In genomic region chr3:125150525-125151436, GRCh38 we compare ENCODE assay signal across 8 cellular contexts.
DNase-seq lines count a peak whose midpoint lies in the region; ATAC-seq, FAIRE-seq and TF ChIP-seq lines count a peak whose summit lies in the region.

No MANE protein-coding gene starts in this region.

- no peaks in the 10 kb centered on the region for H3K9me3 ChIP-seq in CD4-positive, alpha-beta memory T cell (ENCODE audit: control insufficient read depth in 1 of 2, low read length in 2 of 2)
- H3K9me3 ChIP-seq in HEK293 (ENCODE audit: control insufficient read depth, insufficient read depth, low read depth, low read length) (no peaks in the 10 kb centered on the region), HepG2 (ENCODE audit: low read length) (no peaks in the 10 kb centered on the region), thyroid gland (no peaks in the 10 kb centered on the region)

- H3K27me3 Mint-ChIP-seq in CD4-positive, alpha-beta memory T cell = no peaks in the 10 kb centered on the region
- peaks cover 73% of the 10 kb centered on the region for H3K27me3 Mint-ChIP-seq in activated naive CD4-positive, alpha-beta T cell treated with anti-CD3 and anti-CD28 coated beads, Interleukin-2, amount 10 ng/mL, durations not matched to agents 7 days and 5 days

- H3K79me2 ChIP-seq in HepG2 (ENCODE audit: insufficient read depth, low read length) = no peaks in the 10 kb centered on the region

- peaks cover 7 to 13% (median 9%) of the 10 kb centered on the region in 4 donors for H3K4me1 Mint-ChIP-seq in CD4-positive, alpha-beta memory T cell
- peaks cover 50% of the 10 kb centered on the region for H3K4me1 Mint-ChIP-seq in activated naive CD4-positive, alpha-beta T cell treated with anti-CD3 and anti-CD28 coated beads, Interleukin-2, amount 10 ng/mL, durations not matched to agents 7 days and 5 days

- TF ChIP-seq CTCF in HEK293 (tag by site-specific recombination; IDR thresholded peaks at IDR 0.05) = 0 out of 2 replicates have a peak, but pooled peaks have one; percentile 18
- TF ChIP-seq CTCF in HepG2 (CRISPR knock-in tag; IDR thresholded peaks at IDR 0.05) = peak; percentile 74
- TF ChIP-seq CTCF in thyroid gland (IDR thresholded peaks at IDR 0.05) = peak in 3 of 6 experiments; percentile 23 to 25 (median 24)

- intact Hi-C loops in CD4-positive, alpha-beta memory T cell (cut with micrococcal nuclease) = loop anchor here (1.0 kb wide), 2 partner anchors 287 to 435 kb away; no protein-coding TSS in a partner anchor
- intact Hi-C loops in HepG2 (cut with micrococcal nuclease; ENCODE audit: unreplicated experiment) (loop anchor here (10.0 kb wide), 1 partner anchor 96 kb away; the partner anchor contains the start of gene HEG1), thyroid gland (cut with DNase I) (no loop called here)

- in situ Hi-C loops in HepG2 (cut with HindIII; ENCODE audit: extremely low pct_ligation_motif_present, low pct_unique_long_range_greater_than_20kb) = loop anchor here (25.0 kb wide), 1 partner anchor 388 kb away; no protein-coding TSS in a partner anchor

- peak in 4 of 5 donors; percentile 34 to 57 (median 46) for DNase-seq in CD4-positive, alpha-beta memory T cell
- DNase-seq in RKO (ENCODE audit: low spot score) = peak; percentile 51
- peak; percentile 68 for DNase-seq in activated naive CD4-positive, alpha-beta T cell treated with anti-CD3 and anti-CD28 coated beads, Interleukin-2, amount 10 ng/mL, durations not matched to agents 7 days and 5 days
- peak; percentile 53 for DNase-seq in HepG2 (ENCODE audit: low spot score)
- DNase-seq in thyroid gland = peak; percentile 29 to 58
- DNase-seq in C1 segment of cervical spinal cord (lab: John Stamatoyannopoulos, UW) = no peak

- no peaks in the 10 kb centered on the region for H3K36me3 Mint-ChIP-seq in CD4-positive, alpha-beta memory T cell
- peaks cover 4% of the 10 kb centered on the region for H3K36me3 Mint-ChIP-seq in activated naive CD4-positive, alpha-beta T cell treated with anti-CD3 and anti-CD28 coated beads, Interleukin-2, amount 10 ng/mL, durations not matched to agents 7 days and 5 days

- no peak for TF ChIP-seq EP300 in HepG2 (IDR thresholded peaks at IDR 0.05; ENCODE audit: low read depth in 2 of 2, low read length in 2 of 2)
- TF ChIP-seq EP300 in HepG2 (CRISPR knock-in tag; IDR thresholded peaks at IDR 0.05; ENCODE audit: borderline replicate concordance) = no peak

- H3K9ac ChIP-seq in HepG2 (ENCODE audit: insufficient read depth, low read depth, low read length) = no peak overlapping the region

- CTCF ChIA-PET in CD4-positive, alpha-beta memory T cell (lab: Charles Lee; ENCODE audit: partially characterized antibody) = interaction anchor here (0.6 to 2.2 kb wide), 7 partner anchors 8 to 290 kb away, joined by 3 to 8 read pairs (median 3); no protein-coding TSS in a partner anchor
- CTCF ChIA-PET in HEK293 (lab: Yijun Ruan, JAX) (interaction anchor here (0.7 to 2.3 kb wide), 9 partner anchors 10 to 316 kb away, joined by 3 to 8 read pairs (median 3); no protein-coding TSS in a partner anchor), HepG2 (lab: Yijun Ruan, JAX; ENCODE audit: low intra/inter-chr PET ratio, low total read pairs) (interaction anchor here (1.1 to 1.2 kb wide), 2 partner anchors 14 to 287 kb away, joined by 3 to 4 read pairs; no protein-coding TSS in a partner anchor)
- CTCF ChIA-PET in activated naive CD4-positive, alpha-beta T cell treated with anti-CD3 and anti-CD28 coated beads, Interleukin-2, amount 10 ng/mL, durations not matched to agents 7 days and 5 days (lab: Charles Lee) = interaction anchor here (0.6 to 2.2 kb wide), 20 partner anchors 8 to 552 kb away, joined by 3 to 7 read pairs (median 3); no protein-coding TSS in a partner anchor

- no TSS peak for BruUV-seq in HepG2 (replicated peaks; lab: Mats Ljungman, UMichigan)

- TF ChIP-seq POLR2A in HepG2 (IDR thresholded peaks at IDR 0.05; ENCODE audit: insufficient read depth in 1 of 2, low read depth in 2 of 2, low read length in 2 of 2) (no peak), thyroid gland (IDR thresholded peaks at IDR 0.05) (no peak)

- POLR2A ChIA-PET in CD4-positive, alpha-beta memory T cell (lab: Charles Lee; ENCODE audit: partially characterized antibody) = no interaction called here
- POLR2A ChIA-PET in HEK293 (lab: Yijun Ruan, JAX) = no interaction called here
- POLR2A ChIA-PET in HepG2 (lab: Yijun Ruan, JAX) = interaction anchor here (0.6 kb wide), 1 partner anchor 288 kb away, joined by 3 read pairs; no protein-coding TSS in a partner anchor

- H3K27ac ChIP-seq in CD4-positive, alpha-beta memory T cell (ENCODE audit: low read depth, low read length) = no peak overlapping the region
- no peak overlapping the region for H3K27ac ChIP-seq in HEK293 (ENCODE audit: extremely low read depth, low read depth, low read length)
- H3K27ac ChIP-seq in HepG2 (ENCODE audit: extremely low read length, insufficient read depth, low read length) = no peak overlapping the region
- peak overlapping the region; percentile 9 to 74 (median 62) for H3K27ac ChIP-seq in thyroid gland

- H3K4me3 Mint-ChIP-seq in CD4-positive, alpha-beta memory T cell = no peak overlapping the region
- no peak overlapping the region for H3K4me3 Mint-ChIP-seq in activated naive CD4-positive, alpha-beta T cell treated with anti-CD3 and anti-CD28 coated beads, Interleukin-2, amount 10 ng/mL, durations not matched to agents 7 days and 5 days

- H3K9me3 Mint-ChIP-seq in CD4-positive, alpha-beta memory T cell = no peaks in the 10 kb centered on the region
- H3K9me3 Mint-ChIP-seq in activated naive CD4-positive, alpha-beta T cell treated with anti-CD3 and anti-CD28 coated beads, Interleukin-2, amount 10 ng/mL, durations not matched to agents 7 days and 5 days = no peaks in the 10 kb centered on the region

- no peak overlapping the region for H3K4me2 ChIP-seq in HepG2 (ENCODE audit: low read depth, low read length)

- H3K4me3 ChIP-seq in CD4-positive, alpha-beta memory T cell (ENCODE audit: low read length in 2 of 2) = no peak overlapping the region
- H3K4me3 ChIP-seq in HEK293 (ENCODE audit: low read depth, low read length) (no peak overlapping the region), HepG2 (replicated peaks in 1 of 3; ENCODE audit: insufficient read depth in 1 of 3, low read depth in 2 of 3, low read length in 3 of 3) (no peak overlapping the region), thyroid gland (replicated peaks in 1 of 3) (no peak overlapping the region)

- 0 out of 2 replicates have a peak, but pooled peaks have one; percentile 26 for TF ChIP-seq RAD21 in HepG2 (CRISPR knock-in tag; IDR thresholded peaks at IDR 0.05)

- FAIRE-seq in HepG2 (lab: Jason Lieb, UNC) = peak; percentile 90

- ATAC-seq in HepG2 (peak; percentile 75), HG02981 (IDR thresholded peaks at IDR 0.05; ENCODE audit: unreplicated experiment) (no peak)

- H4K20me1 ChIP-seq in HepG2 (ENCODE audit: insufficient read depth, low read length) = no peaks in the 10 kb centered on the region

- no peak overlapping the region for H3K27ac Mint-ChIP-seq in CD4-positive, alpha-beta memory T cell
- H3K27ac Mint-ChIP-seq in activated naive CD4-positive, alpha-beta T cell treated with anti-CD3 and anti-CD28 coated beads, Interleukin-2, amount 10 ng/mL, durations not matched to agents 7 days and 5 days = no peak overlapping the region

- WGBS in HepG2 (ENCODE audit: low lambda C conversion rate) = 45% methylated on average over 14 of the region's 14 CpGs
- 74 to 78% methylated on average over 14 of the region's 14 CpGs for WGBS in thyroid gland, 2 donors

- H3K27me3 ChIP-seq in CD4-positive, alpha-beta memory T cell (ENCODE audit: insufficient read depth, low read length) = no peaks in the 10 kb centered on the region
- H3K27me3 ChIP-seq in HepG2 (ENCODE audit: control insufficient read depth in 1 of 2, insufficient read depth in 2 of 2, low read length in 2 of 2) = peaks cover 0 to 14% of the 10 kb centered on the region in 2 experiments; a peak in 2 of 5 replicates
- H3K27me3 ChIP-seq in thyroid gland = no peaks in the 10 kb centered on the region

- no peak overlapping the region for H2AFZ ChIP-seq in HepG2 (ENCODE audit: low read length)

- H3K36me3 ChIP-seq in CD4-positive, alpha-beta memory T cell (ENCODE audit: insufficient read depth, low read length) = no peaks in the 10 kb centered on the region
- no peaks in the 10 kb centered on the region for H3K36me3 ChIP-seq in HEK293 (ENCODE audit: control insufficient read depth in 2 of 2, insufficient read depth in 1 of 2, low read length in 2 of 2)
- no peaks in the 10 kb centered on the region for H3K36me3 ChIP-seq in HepG2 (replicated peaks in 1 of 2; ENCODE audit: control insufficient read depth in 1 of 2, insufficient read depth in 2 of 2, low read length in 2 of 2)
- H3K36me3 ChIP-seq in thyroid gland = no peaks in the 10 kb centered on the region

- peaks cover 7% of the 10 kb centered on the region for H3K4me1 ChIP-seq in CD4-positive, alpha-beta memory T cell (ENCODE audit: insufficient read depth, low read length)
- H3K4me1 ChIP-seq in HEK293 (ENCODE audit: control insufficient read depth, insufficient read depth, low read length) (no peaks in the 10 kb centered on the region), HepG2 (ENCODE audit: insufficient read depth, low read length) (peaks cover 21% of the 10 kb centered on the region), thyroid gland (peaks cover 56 to 59% of the 10 kb centered on the region in 2 donors)

TF ChIP-seq in HEK293, 187 proteins besides CTCF, POLR2A, EP300 and RAD21 (continues in another document):
- TF ChIP-seq KLF17 (tag by site-specific recombination; IDR thresholded peaks at IDR 0.05) (peak; percentile 57; the same call in 1 of the 2 replicates), ZNF670 (tag by site-specific recombination; IDR thresholded peaks at IDR 0.05; ENCODE audit: low read depth) (no peak)

TF ChIP-seq in HepG2, 621 proteins besides CTCF, POLR2A, EP300 and RAD21 (continues in another document):
- no peak for TF ChIP-seq ISL2 (CRISPR knock-in tag; IDR thresholded peaks at IDR 0.05)
- no peak for TF ChIP-seq ZNF383 (CRISPR knock-in tag; IDR thresholded peaks at IDR 0.05; ENCODE audit: borderline replicate concordance)
- peak; percentile 87; the same call in 1 of the 2 replicates for TF ChIP-seq TFAP4 (IDR thresholded peaks at IDR 0.05; ENCODE audit: borderline replicate concordance, low read depth)
- no peak for TF ChIP-seq ZSCAN31 (CRISPR knock-in tag; IDR thresholded peaks at IDR 0.05; ENCODE audit: low read depth)
- TF ChIP-seq SMC3 (IDR thresholded peaks at IDR 0.05; ENCODE audit: low read length) = peak; percentile 83
- TF ChIP-seq ATF7 (IDR thresholded peaks at IDR 0.05) = no peak
- no peak for TF ChIP-seq ATF7 (CRISPR knock-in tag; IDR thresholded peaks at IDR 0.05)
- no peak for TF ChIP-seq KLF16 (CRISPR knock-in tag; IDR thresholded peaks at IDR 0.05)

Comparison
In these comparisons a context has a peak if more than half of its experiments do, and no peak if none do; other contexts are left out.
1. DNase-seq: peak in CD4-positive, alpha-beta memory T cell (4 of 5), RKO (single experiment), activated naive CD4-positive, alpha-beta T cell treated with anti-CD3 and anti-CD28 coated beads, Interleukin-2, amount 10 ng/mL, durations not matched to agents 7 days and 5 days (single experiment), HepG2 (single experiment) and thyroid gland (2 of 2); none in C1 segment of cervical spinal cord (0 of 14).
2. H3K27ac ChIP-seq: peak in thyroid gland (3 of 3); none in CD4-positive, alpha-beta memory T cell (single experiment), HEK293 (single experiment) and HepG2 (single experiment).